In the genomic region with DNA sequence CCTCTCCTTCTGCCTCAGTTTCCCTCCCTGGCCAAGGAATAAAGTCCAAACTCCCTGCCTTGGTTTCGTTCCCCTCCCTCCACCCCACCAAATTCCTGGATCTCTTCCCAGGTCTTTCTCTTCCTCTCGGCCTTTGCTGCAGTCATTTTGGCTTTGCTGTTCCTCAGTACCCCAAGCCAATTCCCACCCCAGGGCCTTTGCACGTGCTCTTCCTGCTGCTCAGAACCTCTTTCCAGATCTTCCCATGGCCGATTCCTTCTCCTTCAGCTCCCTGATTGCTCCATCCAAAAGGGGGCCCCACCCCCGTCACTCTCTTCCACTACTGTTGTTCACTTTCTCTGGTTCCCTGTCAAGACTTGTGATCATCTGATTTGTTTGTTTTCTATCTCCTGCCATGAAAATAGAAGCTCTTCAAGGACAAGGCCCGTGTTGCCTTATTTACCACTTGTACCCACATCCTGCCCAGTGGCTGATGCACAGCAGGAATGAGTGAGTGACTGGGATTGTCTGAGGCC, we compare ENCODE assay signal across 1 cellular context.
TF ChIP-seq lines count a peak whose summit lies in the region.

No MANE protein-coding gene starts in this region.

TF ChIP-seq in HepG2, 621 proteins besides CTCF, POLR2A, EP300 and RAD21 (continued from another document):
- TF ChIP-seq, protein P1, sequence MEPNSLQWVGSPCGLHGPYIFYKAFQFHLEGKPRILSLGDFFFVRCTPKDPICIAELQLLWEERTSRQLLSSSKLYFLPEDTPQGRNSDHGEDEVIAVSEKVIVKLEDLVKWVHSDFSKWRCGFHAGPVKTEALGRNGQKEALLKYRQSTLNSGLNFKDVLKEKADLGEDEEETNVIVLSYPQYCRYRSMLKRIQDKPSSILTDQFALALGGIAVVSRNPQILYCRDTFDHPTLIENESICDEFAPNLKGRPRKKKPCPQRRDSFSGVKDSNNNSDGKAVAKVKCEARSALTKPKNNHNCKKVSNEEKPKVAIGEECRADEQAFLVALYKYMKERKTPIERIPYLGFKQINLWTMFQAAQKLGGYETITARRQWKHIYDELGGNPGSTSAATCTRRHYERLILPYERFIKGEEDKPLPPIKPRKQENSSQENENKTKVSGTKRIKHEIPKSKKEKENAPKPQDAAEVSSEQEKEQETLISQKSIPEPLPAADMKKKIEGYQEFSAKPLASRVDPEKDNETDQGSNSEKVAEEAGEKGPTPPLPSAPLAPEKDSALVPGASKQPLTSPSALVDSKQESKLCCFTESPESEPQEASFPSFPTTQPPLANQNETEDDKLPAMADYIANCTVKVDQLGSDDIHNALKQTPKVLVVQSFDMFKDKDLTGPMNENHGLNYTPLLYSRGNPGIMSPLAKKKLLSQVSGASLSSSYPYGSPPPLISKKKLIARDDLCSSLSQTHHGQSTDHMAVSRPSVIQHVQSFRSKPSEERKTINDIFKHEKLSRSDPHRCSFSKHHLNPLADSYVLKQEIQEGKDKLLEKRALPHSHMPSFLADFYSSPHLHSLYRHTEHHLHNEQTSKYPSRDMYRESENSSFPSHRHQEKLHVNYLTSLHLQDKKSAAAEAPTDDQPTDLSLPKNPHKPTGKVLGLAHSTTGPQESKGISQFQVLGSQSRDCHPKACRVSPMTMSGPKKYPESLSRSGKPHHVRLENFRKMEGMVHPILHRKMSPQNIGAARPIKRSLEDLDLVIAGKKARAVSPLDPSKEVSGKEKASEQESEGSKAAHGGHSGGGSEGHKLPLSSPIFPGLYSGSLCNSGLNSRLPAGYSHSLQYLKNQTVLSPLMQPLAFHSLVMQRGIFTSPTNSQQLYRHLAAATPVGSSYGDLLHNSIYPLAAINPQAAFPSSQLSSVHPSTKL (CRISPR knock-in tag; IDR thresholded peaks at IDR 0.05), result peak; percentile 83
- TF ChIP-seq ZC3H13 (CRISPR knock-in tag; IDR thresholded peaks at IDR 0.05) (0 out of 2 replicates have a peak, but pooled peaks have one; percentile 44), TEAD2 (CRISPR knock-in tag; IDR thresholded peaks at IDR 0.05) (no peak), RCOR2 (CRISPR knock-in tag; IDR thresholded peaks at IDR 0.05) (peak; percentile 70; the same call in 1 of the 2 replicates), XRCC5 (optimal IDR thresholded peaks at IDR 0.05; ENCODE audit: low read length) (peak; percentile 24), SCMH1 (CRISPR knock-in tag; IDR thresholded peaks at IDR 0.05; ENCODE audit: borderline replicate concordance) (no peak), ONECUT2 (CRISPR knock-in tag; IDR thresholded peaks at IDR 0.05) (no peak), ZNF598 (CRISPR knock-in tag; IDR thresholded peaks at IDR 0.05; ENCODE audit: borderline replicate concordance) (no peak), FOSL2 (CRISPR knock-in tag; IDR thresholded peaks at IDR 0.05) (peak; percentile 41; the same call in 1 of the 2 replicates), ZNF136 (CRISPR knock-in tag; IDR thresholded peaks at IDR 0.05; ENCODE audit: low read depth) (no peak), ZSCAN21 (CRISPR knock-in tag; IDR thresholded peaks at IDR 0.05; ENCODE audit: borderline replicate concordance) (0 out of 2 replicates have a peak, but pooled peaks have one; percentile 25), AKAP8 (CRISPR knock-in tag; IDR thresholded peaks at IDR 0.05) (no peak), THAP11 (CRISPR knock-in tag; IDR thresholded peaks at IDR 0.05) (peak; percentile 52), SIN3A (IDR thresholded peaks at IDR 0.05; ENCODE audit: borderline replicate concordance, low read depth, low read length) (no peak), ZKSCAN5 (CRISPR knock-in tag; IDR thresholded peaks at IDR 0.05) (no peak), KLF12 (CRISPR knock-in tag; IDR thresholded peaks at IDR 0.05; ENCODE audit: borderline replicate concordance) (0 out of 2 replicates have a peak, but pooled peaks have one; percentile 21), ZNF788 (CRISPR knock-in tag; IDR thresholded peaks at IDR 0.05; ENCODE audit: borderline replicate concordance) (0 out of 2 replicates have a peak, but pooled peaks have one; percentile 17), ZMAT3 (CRISPR knock-in tag; conservative IDR thresholded peaks at IDR 0.05) (0 out of 2 replicates have a peak, but pooled peaks have one; percentile 58), CHD4 (IDR thresholded peaks at IDR 0.05; ENCODE audit: borderline replicate concordance, low read length) (0 out of 2 replicates have a peak, but pooled peaks have one; percentile 22), CEBPG (CRISPR knock-in tag; IDR thresholded peaks at IDR 0.05) (peak; percentile 54; the same call in 1 of the 2 replicates), ZNF263 (CRISPR knock-in tag; IDR thresholded peaks at IDR 0.05) (no peak), GPN1 (CRISPR knock-in tag; IDR thresholded peaks at IDR 0.05; ENCODE audit: borderline replicate concordance) (no peak), ERF (CRISPR knock-in tag; IDR thresholded peaks at IDR 0.05) (peak; percentile 35; the same call in 1 of the 2 replicates)
- TF ChIP-seq, protein P2, sequence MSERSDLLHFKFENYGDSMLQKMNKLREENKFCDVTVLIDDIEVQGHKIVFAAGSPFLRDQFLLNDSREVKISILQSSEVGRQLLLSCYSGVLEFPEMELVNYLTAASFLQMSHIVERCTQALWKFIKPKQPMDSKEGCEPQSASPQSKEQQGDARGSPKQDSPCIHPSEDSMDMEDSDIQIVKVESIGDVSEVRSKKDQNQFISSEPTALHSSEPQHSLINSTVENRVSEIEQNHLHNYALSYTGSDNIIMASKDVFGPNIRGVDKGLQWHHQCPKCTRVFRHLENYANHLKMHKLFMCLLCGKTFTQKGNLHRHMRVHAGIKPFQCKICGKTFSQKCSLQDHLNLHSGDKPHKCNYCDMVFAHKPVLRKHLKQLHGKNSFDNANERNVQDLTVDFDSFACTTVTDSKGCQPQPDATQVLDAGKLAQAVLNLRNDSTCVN (CRISPR knock-in tag; IDR thresholded peaks at IDR 0.05; ENCODE audit: borderline replicate concordance), result no peak
- TF ChIP-seq, protein P3, sequence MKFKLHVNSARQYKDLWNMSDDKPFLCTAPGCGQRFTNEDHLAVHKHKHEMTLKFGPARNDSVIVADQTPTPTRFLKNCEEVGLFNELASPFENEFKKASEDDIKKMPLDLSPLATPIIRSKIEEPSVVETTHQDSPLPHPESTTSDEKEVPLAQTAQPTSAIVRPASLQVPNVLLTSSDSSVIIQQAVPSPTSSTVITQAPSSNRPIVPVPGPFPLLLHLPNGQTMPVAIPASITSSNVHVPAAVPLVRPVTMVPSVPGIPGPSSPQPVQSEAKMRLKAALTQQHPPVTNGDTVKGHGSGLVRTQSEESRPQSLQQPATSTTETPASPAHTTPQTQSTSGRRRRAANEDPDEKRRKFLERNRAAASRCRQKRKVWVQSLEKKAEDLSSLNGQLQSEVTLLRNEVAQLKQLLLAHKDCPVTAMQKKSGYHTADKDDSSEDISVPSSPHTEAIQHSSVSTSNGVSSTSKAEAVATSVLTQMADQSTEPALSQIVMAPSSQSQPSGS (CRISPR knock-in tag; IDR thresholded peaks at IDR 0.05), result no peak
- TF ChIP-seq, protein P4, sequence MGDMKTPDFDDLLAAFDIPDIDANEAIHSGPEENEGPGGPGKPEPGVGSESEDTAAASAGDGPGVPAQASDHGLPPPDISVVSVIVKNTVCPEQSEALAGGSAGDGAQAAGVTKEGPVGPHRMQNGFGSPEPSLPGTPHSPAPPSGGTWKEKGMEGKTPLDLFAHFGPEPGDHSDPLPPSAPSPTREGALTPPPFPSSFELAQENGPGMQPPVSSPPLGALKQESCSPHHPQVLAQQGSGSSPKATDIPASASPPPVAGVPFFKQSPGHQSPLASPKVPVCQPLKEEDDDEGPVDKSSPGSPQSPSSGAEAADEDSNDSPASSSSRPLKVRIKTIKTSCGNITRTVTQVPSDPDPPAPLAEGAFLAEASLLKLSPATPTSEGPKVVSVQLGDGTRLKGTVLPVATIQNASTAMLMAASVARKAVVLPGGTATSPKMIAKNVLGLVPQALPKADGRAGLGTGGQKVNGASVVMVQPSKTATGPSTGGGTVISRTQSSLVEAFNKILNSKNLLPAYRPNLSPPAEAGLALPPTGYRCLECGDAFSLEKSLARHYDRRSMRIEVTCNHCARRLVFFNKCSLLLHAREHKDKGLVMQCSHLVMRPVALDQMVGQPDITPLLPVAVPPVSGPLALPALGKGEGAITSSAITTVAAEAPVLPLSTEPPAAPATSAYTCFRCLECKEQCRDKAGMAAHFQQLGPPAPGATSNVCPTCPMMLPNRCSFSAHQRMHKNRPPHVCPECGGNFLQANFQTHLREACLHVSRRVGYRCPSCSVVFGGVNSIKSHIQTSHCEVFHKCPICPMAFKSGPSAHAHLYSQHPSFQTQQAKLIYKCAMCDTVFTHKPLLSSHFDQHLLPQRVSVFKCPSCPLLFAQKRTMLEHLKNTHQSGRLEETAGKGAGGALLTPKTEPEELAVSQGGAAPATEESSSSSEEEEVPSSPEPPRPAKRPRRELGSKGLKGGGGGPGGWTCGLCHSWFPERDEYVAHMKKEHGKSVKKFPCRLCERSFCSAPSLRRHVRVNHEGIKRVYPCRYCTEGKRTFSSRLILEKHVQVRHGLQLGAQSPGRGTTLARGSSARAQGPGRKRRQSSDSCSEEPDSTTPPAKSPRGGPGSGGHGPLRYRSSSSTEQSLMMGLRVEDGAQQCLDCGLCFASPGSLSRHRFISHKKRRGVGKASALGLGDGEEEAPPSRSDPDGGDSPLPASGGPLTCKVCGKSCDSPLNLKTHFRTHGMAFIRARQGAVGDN (CRISPR knock-in tag; IDR thresholded peaks at IDR 0.05), result peak; percentile 43
- TF ChIP-seq, protein P5, sequence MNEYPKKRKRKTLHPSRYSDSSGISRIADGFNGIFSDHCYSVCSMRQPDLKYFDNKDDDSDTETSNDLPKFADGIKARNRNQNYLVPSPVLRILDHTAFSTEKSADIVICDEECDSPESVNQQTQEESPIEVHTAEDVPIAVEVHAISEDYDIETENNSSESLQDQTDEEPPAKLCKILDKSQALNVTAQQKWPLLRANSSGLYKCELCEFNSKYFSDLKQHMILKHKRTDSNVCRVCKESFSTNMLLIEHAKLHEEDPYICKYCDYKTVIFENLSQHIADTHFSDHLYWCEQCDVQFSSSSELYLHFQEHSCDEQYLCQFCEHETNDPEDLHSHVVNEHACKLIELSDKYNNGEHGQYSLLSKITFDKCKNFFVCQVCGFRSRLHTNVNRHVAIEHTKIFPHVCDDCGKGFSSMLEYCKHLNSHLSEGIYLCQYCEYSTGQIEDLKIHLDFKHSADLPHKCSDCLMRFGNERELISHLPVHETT (CRISPR knock-in tag; conservative IDR thresholded peaks at IDR 0.05), result no peak
- TF ChIP-seq, protein P6, sequence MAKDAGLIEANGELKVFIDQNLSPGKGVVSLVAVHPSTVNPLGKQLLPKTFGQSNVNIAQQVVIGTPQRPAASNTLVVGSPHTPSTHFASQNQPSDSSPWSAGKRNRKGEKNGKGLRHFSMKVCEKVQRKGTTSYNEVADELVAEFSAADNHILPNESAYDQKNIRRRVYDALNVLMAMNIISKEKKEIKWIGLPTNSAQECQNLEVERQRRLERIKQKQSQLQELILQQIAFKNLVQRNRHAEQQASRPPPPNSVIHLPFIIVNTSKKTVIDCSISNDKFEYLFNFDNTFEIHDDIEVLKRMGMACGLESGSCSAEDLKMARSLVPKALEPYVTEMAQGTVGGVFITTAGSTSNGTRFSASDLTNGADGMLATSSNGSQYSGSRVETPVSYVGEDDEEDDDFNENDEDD (CRISPR knock-in tag; IDR thresholded peaks at IDR 0.05; ENCODE audit: borderline replicate concordance), result 0 out of 2 replicates have a peak, but pooled peaks have one; percentile 27
- TF ChIP-seq, protein P7, sequence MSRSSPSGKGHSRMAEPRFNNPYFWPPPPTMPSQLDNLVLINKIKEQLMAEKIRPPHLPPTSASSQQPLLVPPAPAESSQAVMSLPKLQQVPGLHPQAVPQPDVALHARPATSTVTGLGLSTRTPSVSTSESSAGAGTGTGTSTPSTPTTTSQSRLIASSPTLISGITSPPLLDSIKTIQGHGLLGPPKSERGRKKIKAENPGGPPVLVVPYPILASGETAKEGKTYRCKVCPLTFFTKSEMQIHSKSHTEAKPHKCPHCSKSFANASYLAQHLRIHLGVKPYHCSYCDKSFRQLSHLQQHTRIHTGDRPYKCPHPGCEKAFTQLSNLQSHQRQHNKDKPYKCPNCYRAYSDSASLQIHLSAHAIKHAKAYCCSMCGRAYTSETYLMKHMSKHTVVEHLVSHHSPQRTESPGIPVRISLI (CRISPR knock-in tag; IDR thresholded peaks at IDR 0.05; ENCODE audit: borderline replicate concordance), result no peak
- TF ChIP-seq, protein P8, sequence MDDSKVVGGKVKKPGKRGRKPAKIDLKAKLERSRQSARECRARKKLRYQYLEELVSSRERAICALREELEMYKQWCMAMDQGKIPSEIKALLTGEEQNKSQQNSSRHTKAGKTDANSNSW (CRISPR knock-in tag; IDR thresholded peaks at IDR 0.05; ENCODE audit: borderline replicate concordance), result no peak
- TF ChIP-seq, protein P9, sequence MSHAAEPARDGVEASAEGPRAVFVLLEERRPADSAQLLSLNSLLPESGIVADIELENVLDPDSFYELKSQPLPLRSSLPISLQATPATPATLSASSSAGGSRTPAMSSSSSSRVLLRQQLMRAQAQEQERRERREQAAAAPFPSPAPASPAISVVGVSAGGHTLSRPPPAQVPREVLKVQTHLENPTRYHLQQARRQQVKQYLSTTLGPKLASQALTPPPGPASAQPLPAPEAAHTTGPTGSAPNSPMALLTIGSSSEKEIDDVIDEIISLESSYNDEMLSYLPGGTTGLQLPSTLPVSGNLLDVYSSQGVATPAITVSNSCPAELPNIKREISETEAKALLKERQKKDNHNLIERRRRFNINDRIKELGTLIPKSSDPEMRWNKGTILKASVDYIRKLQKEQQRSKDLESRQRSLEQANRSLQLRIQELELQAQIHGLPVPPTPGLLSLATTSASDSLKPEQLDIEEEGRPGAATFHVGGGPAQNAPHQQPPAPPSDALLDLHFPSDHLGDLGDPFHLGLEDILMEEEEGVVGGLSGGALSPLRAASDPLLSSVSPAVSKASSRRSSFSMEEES (CRISPR knock-in tag; IDR thresholded peaks at IDR 0.05), result peak; percentile 81; the same call in 1 of the 2 replicates
TF ChIP-seq in HepG2: peak in this region for 84.
